In genomic region chr16:68908000-68908313, GRCh38 we compare ENCODE assay signal across 2 cellular contexts.
TF ChIP-seq lines count a peak whose summit lies in the region.

No MANE protein-coding gene starts in this region.

TF ChIP-seq in GM23338, 12 proteins besides CTCF, POLR2A, EP300 and RAD21 (continued from another document):
- no peak for TF ChIP-seq ETS1 (IDR thresholded peaks at IDR 0.05)
- TF ChIP-seq POLR2AphosphoS5 (IDR thresholded peaks at IDR 0.05; ENCODE audit: low read depth), result no peak
- no peak for TF ChIP-seq EZH2phosphoT487 (IDR thresholded peaks at IDR 0.05; ENCODE audit: unreplicated experiment)
- TF ChIP-seq, protein P1, sequence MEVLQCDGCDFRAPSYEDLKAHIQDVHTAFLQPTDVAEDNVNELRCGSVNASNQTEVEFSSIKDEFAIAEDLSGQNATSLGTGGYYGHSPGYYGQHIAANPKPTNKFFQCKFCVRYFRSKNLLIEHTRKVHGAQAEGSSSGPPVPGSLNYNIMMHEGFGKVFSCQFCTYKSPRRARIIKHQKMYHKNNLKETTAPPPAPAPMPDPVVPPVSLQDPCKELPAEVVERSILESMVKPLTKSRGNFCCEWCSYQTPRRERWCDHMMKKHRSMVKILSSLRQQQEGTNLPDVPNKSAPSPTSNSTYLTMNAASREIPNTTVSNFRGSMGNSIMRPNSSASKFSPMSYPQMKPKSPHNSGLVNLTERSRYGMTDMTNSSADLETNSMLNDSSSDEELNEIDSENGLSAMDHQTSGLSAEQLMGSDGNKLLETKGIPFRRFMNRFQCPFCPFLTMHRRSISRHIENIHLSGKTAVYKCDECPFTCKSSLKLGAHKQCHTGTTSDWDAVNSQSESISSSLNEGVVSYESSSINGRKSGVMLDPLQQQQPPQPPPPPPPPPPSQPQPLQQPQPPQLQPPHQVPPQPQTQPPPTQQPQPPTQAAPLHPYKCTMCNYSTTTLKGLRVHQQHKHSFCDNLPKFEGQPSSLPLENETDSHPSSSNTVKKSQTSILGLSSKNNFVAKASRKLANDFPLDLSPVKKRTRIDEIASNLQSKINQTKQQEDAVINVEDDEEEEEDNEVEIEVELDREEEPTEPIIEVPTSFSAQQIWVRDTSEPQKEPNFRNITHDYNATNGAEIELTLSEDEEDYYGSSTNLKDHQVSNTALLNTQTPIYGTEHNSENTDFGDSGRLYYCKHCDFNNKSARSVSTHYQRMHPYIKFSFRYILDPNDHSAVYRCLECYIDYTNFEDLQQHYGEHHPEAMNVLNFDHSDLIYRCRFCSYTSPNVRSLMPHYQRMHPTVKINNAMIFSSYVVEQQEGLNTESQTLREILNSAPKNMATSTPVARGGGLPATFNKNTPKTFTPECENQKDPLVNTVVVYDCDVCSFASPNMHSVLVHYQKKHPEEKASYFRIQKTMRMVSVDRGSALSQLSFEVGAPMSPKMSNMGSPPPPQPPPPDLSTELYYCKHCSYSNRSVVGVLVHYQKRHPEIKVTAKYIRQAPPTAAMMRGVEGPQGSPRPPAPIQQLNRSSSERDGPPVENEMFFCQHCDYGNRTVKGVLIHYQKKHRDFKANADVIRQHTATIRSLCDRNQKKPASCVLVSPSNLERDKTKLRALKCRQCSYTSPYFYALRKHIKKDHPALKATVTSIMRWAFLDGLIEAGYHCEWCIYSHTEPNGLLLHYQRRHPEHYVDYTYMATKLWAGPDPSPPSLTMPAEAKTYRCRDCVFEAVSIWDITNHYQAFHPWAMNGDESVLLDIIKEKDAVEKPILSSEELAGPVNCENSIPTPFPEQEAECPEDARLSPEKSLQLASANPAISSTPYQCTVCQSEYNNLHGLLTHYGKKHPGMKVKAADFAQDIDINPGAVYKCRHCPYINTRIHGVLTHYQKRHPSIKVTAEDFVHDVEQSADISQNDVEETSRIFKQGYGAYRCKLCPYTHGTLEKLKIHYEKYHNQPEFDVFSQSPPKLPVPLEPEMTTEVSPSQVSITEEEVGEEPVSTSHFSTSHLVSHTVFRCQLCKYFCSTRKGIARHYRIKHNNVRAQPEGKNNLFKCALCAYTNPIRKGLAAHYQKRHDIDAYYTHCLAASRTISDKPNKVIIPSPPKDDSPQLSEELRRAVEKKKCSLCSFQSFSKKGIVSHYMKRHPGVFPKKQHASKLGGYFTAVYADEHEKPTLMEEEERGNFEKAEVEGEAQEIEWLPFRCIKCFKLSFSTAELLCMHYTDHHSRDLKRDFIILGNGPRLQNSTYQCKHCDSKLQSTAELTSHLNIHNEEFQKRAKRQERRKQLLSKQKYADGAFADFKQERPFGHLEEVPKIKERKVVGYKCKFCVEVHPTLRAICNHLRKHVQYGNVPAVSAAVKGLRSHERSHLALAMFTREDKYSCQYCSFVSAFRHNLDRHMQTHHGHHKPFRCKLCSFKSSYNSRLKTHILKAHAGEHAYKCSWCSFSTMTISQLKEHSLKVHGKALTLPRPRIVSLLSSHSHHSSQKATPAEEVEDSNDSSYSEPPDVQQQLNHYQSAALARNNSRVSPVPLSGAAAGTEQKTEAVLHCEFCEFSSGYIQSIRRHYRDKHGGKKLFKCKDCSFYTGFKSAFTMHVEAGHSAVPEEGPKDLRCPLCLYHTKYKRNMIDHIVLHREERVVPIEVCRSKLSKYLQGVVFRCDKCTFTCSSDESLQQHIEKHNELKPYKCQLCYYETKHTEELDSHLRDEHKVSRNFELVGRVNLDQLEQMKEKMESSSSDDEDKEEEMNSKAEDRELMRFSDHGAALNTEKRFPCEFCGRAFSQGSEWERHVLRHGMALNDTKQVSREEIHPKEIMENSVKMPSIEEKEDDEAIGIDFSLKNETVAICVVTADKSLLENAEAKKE (CRISPR knock-in tag; IDR thresholded peaks at IDR 0.05), result no peak
- TF ChIP-seq, protein P2, sequence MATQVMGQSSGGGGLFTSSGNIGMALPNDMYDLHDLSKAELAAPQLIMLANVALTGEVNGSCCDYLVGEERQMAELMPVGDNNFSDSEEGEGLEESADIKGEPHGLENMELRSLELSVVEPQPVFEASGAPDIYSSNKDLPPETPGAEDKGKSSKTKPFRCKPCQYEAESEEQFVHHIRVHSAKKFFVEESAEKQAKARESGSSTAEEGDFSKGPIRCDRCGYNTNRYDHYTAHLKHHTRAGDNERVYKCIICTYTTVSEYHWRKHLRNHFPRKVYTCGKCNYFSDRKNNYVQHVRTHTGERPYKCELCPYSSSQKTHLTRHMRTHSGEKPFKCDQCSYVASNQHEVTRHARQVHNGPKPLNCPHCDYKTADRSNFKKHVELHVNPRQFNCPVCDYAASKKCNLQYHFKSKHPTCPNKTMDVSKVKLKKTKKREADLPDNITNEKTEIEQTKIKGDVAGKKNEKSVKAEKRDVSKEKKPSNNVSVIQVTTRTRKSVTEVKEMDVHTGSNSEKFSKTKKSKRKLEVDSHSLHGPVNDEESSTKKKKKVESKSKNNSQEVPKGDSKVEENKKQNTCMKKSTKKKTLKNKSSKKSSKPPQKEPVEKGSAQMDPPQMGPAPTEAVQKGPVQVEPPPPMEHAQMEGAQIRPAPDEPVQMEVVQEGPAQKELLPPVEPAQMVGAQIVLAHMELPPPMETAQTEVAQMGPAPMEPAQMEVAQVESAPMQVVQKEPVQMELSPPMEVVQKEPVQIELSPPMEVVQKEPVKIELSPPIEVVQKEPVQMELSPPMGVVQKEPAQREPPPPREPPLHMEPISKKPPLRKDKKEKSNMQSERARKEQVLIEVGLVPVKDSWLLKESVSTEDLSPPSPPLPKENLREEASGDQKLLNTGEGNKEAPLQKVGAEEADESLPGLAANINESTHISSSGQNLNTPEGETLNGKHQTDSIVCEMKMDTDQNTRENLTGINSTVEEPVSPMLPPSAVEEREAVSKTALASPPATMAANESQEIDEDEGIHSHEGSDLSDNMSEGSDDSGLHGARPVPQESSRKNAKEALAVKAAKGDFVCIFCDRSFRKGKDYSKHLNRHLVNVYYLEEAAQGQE (IDR thresholded peaks at IDR 0.05; ENCODE audit: unreplicated experiment), result no peak
- no peak for TF ChIP-seq JUNB (IDR thresholded peaks at IDR 0.05; ENCODE audit: unreplicated experiment)
- no peak for TF ChIP-seq NANOG (IDR thresholded peaks at IDR 0.05; ENCODE audit: borderline replicate concordance)
- TF ChIP-seq CREB1 (CRISPR knock-in tag; IDR thresholded peaks at IDR 0.05; ENCODE audit: low read depth), result no peak

TF ChIP-seq in neural cell, 6 proteins besides CTCF, POLR2A, EP300 and RAD21 (continued from another document):
- TF ChIP-seq, protein P2 (IDR thresholded peaks at IDR 0.05; ENCODE audit: borderline replicate concordance), result no peak
- TF ChIP-seq EZH2 (IDR thresholded peaks at IDR 0.05; ENCODE audit: borderline replicate concordance, insufficient read depth, low read length, poor library complexity, severe bottlenecking), result no peak
